ENCODE assay signal across 13 cellular contexts in the genomic region with DNA sequence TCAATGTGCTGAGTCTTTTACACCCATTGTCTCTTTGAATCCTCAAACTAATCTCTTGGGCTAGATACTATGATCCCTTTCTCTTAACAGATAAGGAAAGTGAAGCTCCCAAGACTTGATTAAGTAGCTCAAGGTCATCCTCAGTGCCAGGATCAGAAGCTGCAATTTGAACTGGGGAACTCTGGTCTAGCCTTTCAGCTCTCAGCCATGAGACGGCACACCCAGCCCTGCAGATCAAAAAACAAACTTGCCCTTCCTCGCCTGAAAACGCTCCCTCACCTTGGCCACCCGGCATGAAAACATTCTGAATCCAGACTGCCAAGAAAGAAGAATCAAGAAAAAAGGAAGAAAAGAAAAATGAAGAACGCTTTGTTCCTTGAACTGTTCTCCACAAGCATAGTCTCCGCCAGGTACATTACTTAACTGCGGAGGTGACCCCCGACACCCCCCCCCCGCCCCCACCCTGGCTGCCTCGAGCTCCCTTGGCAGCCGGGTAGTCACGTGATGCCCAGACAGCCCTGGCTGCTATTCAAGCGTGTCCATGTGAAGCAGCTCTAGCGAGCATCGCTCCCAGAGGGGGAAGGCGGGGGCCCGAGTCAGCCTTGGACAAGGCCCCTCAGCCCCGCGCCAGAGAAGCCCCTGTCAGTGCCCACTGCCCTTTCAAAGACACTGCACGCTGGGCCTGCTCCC.
DNase-seq lines count a peak whose midpoint lies in the region; ATAC-seq, FAIRE-seq and TF ChIP-seq lines count a peak whose summit lies in the region.
"Had no signal": no experiment of that assay in that cellular context is flagged by ENCODE, and none has a peak within 500 bp of the region (broad histone marks: within the 10 kb centered on the region; RNA-seq: fewer than 3 reads in every experiment).

No MANE protein-coding gene starts in this region.

- ATAC-seq in IMR-90 (ENCODE audit: low read depth): no peak
- no peak for ATAC-seq in activated T-helper 17 cell treated with anti-CD3 and anti-CD28 coated beads, Interleukin-2, amount 50 U/mL, for 72 hours (replicated peaks)

- peaks cover 5% of the 10 kb centered on the region for H3K9me3 Mint-ChIP-seq in activated T-helper 17 cell treated with anti-CD3 and anti-CD28 coated beads, Interleukin-2, amount 50 U/mL, for 72 hours

- H3K27me3 ChIP-seq in IMR-90 (ENCODE audit: control insufficient read depth, insufficient read depth, low read length): peaks cover 5% of the 10 kb centered on the region
- no peaks in the 10 kb centered on the region for H3K27me3 ChIP-seq in smooth muscle cell (ENCODE audit: low read depth)

- no peaks in the 10 kb centered on the region for H3K79me1 ChIP-seq in IMR-90 (ENCODE audit: low read depth in 1 of 2, low read length in 2 of 2)

- H4K91ac ChIP-seq in IMR-90 (ENCODE audit: insufficient read depth, low read depth, low read length): no peak overlapping the region

- no peak overlapping the region for H3K23ac ChIP-seq in IMR-90 (ENCODE audit: low read depth, low read length)

- no peak overlapping the region for H3K4me3 Mint-ChIP-seq in activated T-helper 17 cell treated with anti-CD3 and anti-CD28 coated beads, Interleukin-2, amount 50 U/mL, for 72 hours

- peaks cover 15% of the 10 kb centered on the region for H3K27me3 Mint-ChIP-seq in activated T-helper 17 cell treated with anti-CD3 and anti-CD28 coated beads, Interleukin-2, amount 50 U/mL, for 72 hours

- TF ChIP-seq CTCF in IMR-90 (conservative IDR thresholded peaks at IDR 0.05; ENCODE audit: low read depth, low read length) (no peak), kidney (IDR thresholded peaks at IDR 0.05; ENCODE audit: borderline replicate concordance, extremely low read depth, insufficient read depth) (no peak), smooth muscle cell (IDR thresholded peaks at IDR 0.05; ENCODE audit: borderline replicate concordance, insufficient read depth, poor library complexity, severe bottlenecking) (no peak)

- H3K56ac ChIP-seq in IMR-90 (ENCODE audit: extremely low read depth, insufficient read depth, low read length): no peak overlapping the region

- peaks cover 25% of the 10 kb centered on the region for H3K9me1 ChIP-seq in IMR-90 (ENCODE audit: insufficient read depth, low read length)

- H3F3A ChIP-seq in smooth muscle cell (ENCODE audit: low read depth): peaks cover 17% of the 10 kb centered on the region

- no peak overlapping the region for H3K27ac Mint-ChIP-seq in activated T-helper 17 cell treated with anti-CD3 and anti-CD28 coated beads, Interleukin-2, amount 50 U/mL, for 72 hours
- H3K27ac Mint-ChIP-seq: progenitor cell of endocrine pancreas had no signal

- H3K27ac ChIP-seq in IMR-90 (ENCODE audit: insufficient read depth, low read length) (no peak overlapping the region), kidney (ENCODE audit: low read depth in 2 of 2, low read length in 2 of 2) (peak overlapping the region in 1 of 2 donors; percentile 55), smooth muscle cell (ENCODE audit: low read depth) (peak overlapping the region; percentile 73)

- TF ChIP-seq POLR2A in IMR-90 (IDR thresholded peaks at IDR 0.05; ENCODE audit: low read depth, low read length) (no peak), GM12891 (IDR thresholded peaks at IDR 0.05; ENCODE audit: low read depth, low read length) (no peak)

- H3K4me1 Mint-ChIP-seq in activated T-helper 17 cell treated with anti-CD3 and anti-CD28 coated beads, Interleukin-2, amount 50 U/mL, for 72 hours: no peaks in the 10 kb centered on the region

- peak overlapping the region; percentile 4; the same call in 1 of the 2 replicates for H2BK120ac ChIP-seq in IMR-90 (ENCODE audit: low read depth, low read length)

- peak overlapping the region; percentile 9 for H2BK20ac ChIP-seq in IMR-90 (ENCODE audit: low read depth, low read length)

- TF ChIP-seq RAD21 in IMR-90 (IDR thresholded peaks at IDR 0.05; ENCODE audit: low read length): no peak

- H3K4me1 ChIP-seq in IMR-90 (ENCODE audit: control insufficient read depth, insufficient read depth, low read length) (peaks cover 18% of the 10 kb centered on the region), kidney (ENCODE audit: control insufficient read depth in 1 of 2, insufficient read depth in 1 of 2, low read depth in 1 of 2, low read length in 2 of 2) (peaks cover 0 to 4% of the 10 kb centered on the region in 2 donors), smooth muscle cell (ENCODE audit: low read depth) (peaks cover 25% of the 10 kb centered on the region)

- H3K36me3 ChIP-seq in IMR-90 (ENCODE audit: control insufficient read depth, insufficient read depth, low read length): no peaks in the 10 kb centered on the region
- H3K36me3 ChIP-seq in kidney (ENCODE audit: control insufficient read depth in 1 of 2, insufficient read depth in 2 of 2, low read length in 2 of 2): no peaks in the 10 kb centered on the region
- no peaks in the 10 kb centered on the region for H3K36me3 ChIP-seq in smooth muscle cell (ENCODE audit: low read depth)

- 66% methylated on average over 4 of the region's 20 CpGs; no CpG with 5 or more reads in 1 of the 2 experiments for WGBS in IMR-90 (ENCODE audit: extremely low coverage in 2 of 2, insufficient read length in 1 of 2), 2 experiments
- WGBS in smooth muscle cell (ENCODE audit: low lambda C conversion rate): 81% methylated on average over 20 of the region's 20 CpGs

- H2AFZ ChIP-seq in IMR-90 (replicated peaks; ENCODE audit: low read length, poor library complexity): no peak overlapping the region
- no peak overlapping the region for H2AFZ ChIP-seq in smooth muscle cell (ENCODE audit: low read depth)

- in situ Hi-C loops in IMR-90 (cut with MboI; ENCODE audit: low sequenced_read_pairs): no loop called here

- FAIRE-seq in kidney (lab: Jason Lieb, UNC) (no peak), GM12891 (lab: Jason Lieb, UNC) (no peak)
- FAIRE-seq: GM12892 had no signal

- H3K36me3 Mint-ChIP-seq in activated T-helper 17 cell treated with anti-CD3 and anti-CD28 coated beads, Interleukin-2, amount 50 U/mL, for 72 hours (ENCODE audit: low read depth): no peaks in the 10 kb centered on the region

- no peak overlapping the region for H3K14ac ChIP-seq in IMR-90 (replicated peaks; ENCODE audit: low read depth, low read length)

- no TSS peak for BruUV-seq in IMR-90 (replicated peaks; lab: Mats Ljungman, UMichigan)

- 0 out of 2 replicates have a peak overlapping the region, but pooled peaks have one; percentile 5 for H2AK5ac ChIP-seq in IMR-90 (ENCODE audit: low read depth, low read length)

- H3K4me3 ChIP-seq in IMR-90 (ENCODE audit: insufficient read depth, low read depth, low read length): no peak overlapping the region
- peak overlapping the region in 1 of 2 donors; percentile 30 for H3K4me3 ChIP-seq in kidney (ENCODE audit: low read length in 2 of 2)
- no peak overlapping the region for H3K4me3 ChIP-seq in smooth muscle cell

- H4K8ac ChIP-seq in IMR-90 (ENCODE audit: low read depth in 2 of 2, low read length in 2 of 2): no peak overlapping the region

- POLR2A ChIA-PET in IMR-90 (lab: Charles Lee; ENCODE audit: unreplicated experiment): no interaction called here

- H3K79me2 ChIP-seq in smooth muscle cell (ENCODE audit: low read depth): no peaks in the 10 kb centered on the region

- no peak for DNase-seq in IMR-90
- peak in 36 of 58 donors; percentile 8 to 58 (median 27) for DNase-seq in anterior cingulate cortex (lab: John Stamatoyannopoulos, UW)
- peak; percentile 86 for DNase-seq in kidney
- no peak for DNase-seq in smooth muscle cell (lab: John Stamatoyannopoulos, UW; ENCODE audit: unreplicated experiment)
- DNase-seq in SIG-M5 treated with dmso at 0.1 percent for 504 hours (lab: John Stamatoyannopoulos, UW; ENCODE audit: unreplicated experiment): no peak
- DNase-seq in GM12891 (ENCODE audit: insufficient read length, low spot score): no peak
- no peak for DNase-seq in NCI-H146 (lab: John Stamatoyannopoulos, UW)
- DNase-seq: activated naive CD4-positive, alpha-beta T cell; effector CD4-positive, alpha-beta T cell; KBM-7 had no signal

- dilution Hi-C loops in IMR-90 (cut with HindIII; ENCODE audit: low sequenced_read_pairs, unreplicated experiment): no loop called here

- H3K9me3 ChIP-seq in IMR-90 (ENCODE audit: control insufficient read depth, insufficient read depth, low read length) (no peaks in the 10 kb centered on the region), kidney (ENCODE audit: control insufficient read depth in 1 of 2, low read length in 2 of 2) (no peaks in the 10 kb centered on the region), smooth muscle cell (replicated peaks; ENCODE audit: low read depth) (no peaks in the 10 kb centered on the region)

- intact Hi-C loops in IMR-90 (cut with micrococcal nuclease): loop anchor here (5.0 kb wide), 2 partner anchors 694 to 899 kb away; a partner anchor contains a TSS
- intact Hi-C loops in kidney (cut with DNase I): no loop called here

- CTCF ChIA-PET in IMR-90 (lab: Yijun Ruan, JAX): no interaction called here

- H4K5ac ChIP-seq in IMR-90 (ENCODE audit: low read depth, low read length): no peak overlapping the region

- no peak overlapping the region for H3K18ac ChIP-seq in IMR-90 (ENCODE audit: low read depth, low read length)

- H2BK15ac ChIP-seq in IMR-90 (ENCODE audit: low read depth, low read length): no peak overlapping the region

- H4K20me1 ChIP-seq in IMR-90 (ENCODE audit: insufficient read depth, low read length): peaks cover 6% of the 10 kb centered on the region; the same call in 1 of the 2 replicates
- H4K20me1 ChIP-seq in smooth muscle cell (ENCODE audit: low read depth): no peaks in the 10 kb centered on the region

- no peak overlapping the region for H2BK5ac ChIP-seq in IMR-90 (ENCODE audit: low read depth, low read length, poor library complexity, severe bottlenecking)

- H3K9ac ChIP-seq in IMR-90 (ENCODE audit: low read depth, low read length) (no peak overlapping the region), kidney (ENCODE audit: low read length in 2 of 2) (no peak overlapping the region), smooth muscle cell (ENCODE audit: low read depth) (peak overlapping the region; percentile 55)

- H3K4me2 ChIP-seq in IMR-90 (ENCODE audit: low read depth, low read length): no peak overlapping the region
- H3K4me2 ChIP-seq in smooth muscle cell: peak overlapping the region; percentile 41

- H2AK9ac ChIP-seq in IMR-90 (replicated peaks; ENCODE audit: low read depth, low read length, poor library complexity): no peak overlapping the region

- H3K4ac ChIP-seq in IMR-90 (ENCODE audit: low read depth, low read length): peak overlapping the region; percentile 10; the same call in 1 of the 2 replicates

TF ChIP-seq in IMR-90, 13 proteins besides CTCF, POLR2A, EP300 and RAD21 (continues in another document):
- TF ChIP-seq RCOR1 (IDR thresholded peaks at IDR 0.05; ENCODE audit: insufficient replicate concordance, low read length) (no peak), MAFK (IDR thresholded peaks at IDR 0.05; ENCODE audit: low read depth, low read length) (no peak)

TF ChIP-seq in GM12891, 5 proteins besides CTCF, POLR2A, EP300 and RAD21:
- TF ChIP-seq TAF1 (IDR thresholded peaks at IDR 0.05; ENCODE audit: low read depth, low read length) (no peak), PAX5 (IDR thresholded peaks at IDR 0.05; ENCODE audit: insufficient read depth, low read length, severe bottlenecking) (no peak), POU2F2 (IDR thresholded peaks at IDR 0.05; ENCODE audit: low read depth, low read length) (no peak), SPI1 (IDR thresholded peaks at IDR 0.05; ENCODE audit: low read depth, low read length) (no peak), POLR2AphosphoS5 (IDR thresholded peaks at IDR 0.05; ENCODE audit: low read depth, low read length) (no peak)

Comparison
In these comparisons a context has a peak if more than half of its experiments do, and no peak if none do; other contexts are left out.
1. DNase-seq: peak in anterior cingulate cortex (36 of 58) and kidney (single experiment); none in IMR-90 (single experiment), smooth muscle cell (single experiment), SIG-M5 treated with dmso at 0.1 percent for 504 hours (single experiment), GM12891 (single experiment) and NCI-H146 (single experiment).